32 cellular contexts compared by ENCODE assay signal in genomic region chr21:34348890-34349519, GRCh38. TPM values are rescaled to one million over a fixed set of nuclear protein-coding genes. Genes with fewer than 3 reads are reported as not detected.
"Had no signal": no experiment of that assay in that cellular context is flagged by ENCODE, and none has a peak within 500 bp of the region (broad histone marks: within the 10 kb centered on the region; RNA-seq: fewer than 3 reads in every experiment).

No MANE protein-coding gene starts in this region.

- H3K4me3 Mint-ChIP-seq: activated CD4-positive, alpha-beta T cell treated with anti-CD3 and anti-CD28 coated beads for 36 hours; activated CD4-positive, alpha-beta T cell treated with anti-CD3 and anti-CD28 coated beads, Interleukin-2, amount 10 ng/mL, durations not matched to agents 7 days and 5 days; activated CD8-positive, alpha-beta T cell treated with anti-CD3 and anti-CD28 coated beads, Interleukin-2, amount 10 ng/mL, durations not matched to agents 7 days and 5 days; activated naive CD4-positive, alpha-beta T cell treated with anti-CD3 and anti-CD28 coated beads for 36 hours; activated T-cell treated with anti-CD3 and anti-CD28 coated beads, Interleukin-2, amount 50 U/mL, for 24 hours; brain; T-helper 1 cell treated with Interleukin-12 subunit alpha and Interleukin-12 subunit beta and Interleukin-4 antibody, amounts not matched to agents 30 μg/mL and 1 μg/mL, for 36 hours; T-helper 2 cell treated with Interferon-gamma antibody and Interleukin-4, amounts not matched to agents 5 μg/mL and 100 μg/mL, for 36 hours had no signal

- H3K27me3 ChIP-seq: adrenal gland, Peyer's patch, SJSA1 had no signal

- H3K36me3 Mint-ChIP-seq: activated naive CD4-positive, alpha-beta T cell treated with anti-CD3 and anti-CD28 coated beads, Interleukin-2, amount 50 U/mL, for 72 hours; brain had no signal

- H3K4me3 ChIP-seq: adrenal gland, K562, Peyer's patch, SJSA1 had no signal

- H3K27me3 Mint-ChIP-seq: activated CD4-positive, alpha-beta T cell treated with anti-CD3 and anti-CD28 coated beads for 36 hours; activated CD4-positive, alpha-beta T cell treated with anti-CD3 and anti-CD28 coated beads, Interleukin-2, amount 10 ng/mL, durations not matched to agents 7 days and 5 days; activated T-cell treated with anti-CD3 and anti-CD28 coated beads, Interleukin-2, amount 50 U/mL, for 24 hours had no signal

- H3K9me2 ChIP-seq: SK-N-SH had no signal

- H3K27ac ChIP-seq: adrenal gland, Peyer's patch, SJSA1 had no signal

- H3K36me3 ChIP-seq: adrenal gland, Peyer's patch, SJSA1 had no signal

- DNase-seq: activated CD4-positive, alpha-beta T cell treated with anti-CD3 and anti-CD28 coated beads for 36 hours; activated CD4-positive, alpha-beta T cell treated with anti-CD3 and anti-CD28 coated beads, Interleukin-2, amount 10 ng/mL, durations not matched to agents 7 days and 5 days; activated CD4-positive, alpha-beta T cell treated with anti-CD3 and anti-CD28 coated beads, Interleukin-2, amount 50 U/mL, for 48 hours; activated CD8-positive, alpha-beta T cell treated with anti-CD3 and anti-CD28 coated beads, Interleukin-2, amount 10 ng/mL, durations not matched to agents 7 days and 5 days; activated gamma-delta T cell treated with Interleukin-2 at 50 U/mL for 16 hours; activated naive CD4-positive, alpha-beta T cell treated with anti-CD3 and anti-CD28 coated beads for 36 hours; activated T-cell treated with anti-CD3 and anti-CD28 coated beads, Interleukin-2, amount 50 U/mL, for 24 hours; anterior cingulate cortex; central memory CD4-positive, alpha-beta T cell; NCI-H1105; NCI-H1417 treated with DMSO at 0.1 percent for 48 hours; NCI-H187 treated with DMSO at 0.1 percent for 48 hours; NCI-H2081; NCI-H2171 treated with DMSO at 0.1 percent for 48 hours; NCI-H345; NCI-H526; NCI-H82; NK-92 treated with Interleukin-12 subunit alpha and Interleukin-12 subunit beta, amount 100 ng/mL, for 24 hours; PC-3; RPMI8226; SHP77 treated with DMSO at 0.1 percent for 48 hours; SK-N-SH had no signal

- H3K9me3 Mint-ChIP-seq: activated naive CD4-positive, alpha-beta T cell treated with anti-CD3 and anti-CD28 coated beads, Interleukin-2, amount 50 U/mL, for 72 hours; activated T-cell treated with anti-CD3 and anti-CD28 coated beads, Interleukin-2, amount 50 U/mL, for 24 hours; T-helper 1 cell treated with Interleukin-12 subunit alpha and Interleukin-12 subunit beta and Interleukin-4 antibody, amounts not matched to agents 30 μg/mL and 1 μg/mL, for 36 hours; T-helper 2 cell treated with Interferon-gamma antibody and Interleukin-4, amounts not matched to agents 5 μg/mL and 100 μg/mL, for 36 hours had no signal

- H3K27ac Mint-ChIP-seq: activated CD4-positive, alpha-beta T cell treated with anti-CD3 and anti-CD28 coated beads for 36 hours; activated CD4-positive, alpha-beta T cell treated with anti-CD3 and anti-CD28 coated beads, Interleukin-2, amount 10 ng/mL, durations not matched to agents 7 days and 5 days; activated CD8-positive, alpha-beta T cell treated with anti-CD3 and anti-CD28 coated beads, Interleukin-2, amount 10 ng/mL, durations not matched to agents 7 days and 5 days; activated naive CD4-positive, alpha-beta T cell treated with anti-CD3 and anti-CD28 coated beads for 36 hours; activated T-cell treated with anti-CD3 and anti-CD28 coated beads, Interleukin-2, amount 50 U/mL, for 24 hours; brain; T-helper 1 cell treated with Interleukin-12 subunit alpha and Interleukin-12 subunit beta and Interleukin-4 antibody, amounts not matched to agents 30 μg/mL and 1 μg/mL, for 36 hours; T-helper 2 cell treated with Interferon-gamma antibody and Interleukin-4, amounts not matched to agents 5 μg/mL and 100 μg/mL, for 36 hours had no signal

- H3K4me2 ChIP-seq: SK-N-SH had no signal

- H3K9me3 ChIP-seq: adrenal gland, Peyer's patch, SJSA1, SK-N-SH had no signal

- H3K9ac ChIP-seq: SK-N-SH had no signal

- ATAC-seq: activated CD4-positive, alpha-beta T cell treated with anti-CD3 and anti-CD28 coated beads for 36 hours; activated CD4-positive, CD25-positive, alpha-beta regulatory T cell treated with anti-CD3 and anti-CD28 coated beads, Interleukin-2, amount 50 U/mL, for 24 hours; activated CD8-positive, alpha-beta T cell treated with anti-CD3 and anti-CD28 coated beads, Interleukin-2, amount 10 ng/mL, durations not matched to agents 7 days and 5 days had no signal

- H3K4me1 ChIP-seq: adrenal gland, Peyer's patch had no signal

RNA-seq across cellular contexts. Expression of gene KCNE2, which starts 14.8 kb away (rescaled TPM):
- total RNA-seq: activated CD4-positive, alpha-beta T cell treated with anti-CD3 and anti-CD28 coated beads for 36 hours; activated CD4-positive, alpha-beta T cell treated with anti-CD3 and anti-CD28 coated beads, Interleukin-2, amount 10 ng/mL, durations not matched to agents 7 days and 5 days; activated CD8-positive, alpha-beta T cell treated with anti-CD3 and anti-CD28 coated beads, Interleukin-2, amount 10 ng/mL, durations not matched to agents 7 days and 5 days; activated naive CD4-positive, alpha-beta T cell treated with anti-CD3 and anti-CD28 coated beads for 36 hours; K562; NCI-H460; PC-3; Peyer's patch; SJSA1 had no signal
